Comparison of ENCODE assay signal across 8 cellular contexts in the genomic region with DNA sequence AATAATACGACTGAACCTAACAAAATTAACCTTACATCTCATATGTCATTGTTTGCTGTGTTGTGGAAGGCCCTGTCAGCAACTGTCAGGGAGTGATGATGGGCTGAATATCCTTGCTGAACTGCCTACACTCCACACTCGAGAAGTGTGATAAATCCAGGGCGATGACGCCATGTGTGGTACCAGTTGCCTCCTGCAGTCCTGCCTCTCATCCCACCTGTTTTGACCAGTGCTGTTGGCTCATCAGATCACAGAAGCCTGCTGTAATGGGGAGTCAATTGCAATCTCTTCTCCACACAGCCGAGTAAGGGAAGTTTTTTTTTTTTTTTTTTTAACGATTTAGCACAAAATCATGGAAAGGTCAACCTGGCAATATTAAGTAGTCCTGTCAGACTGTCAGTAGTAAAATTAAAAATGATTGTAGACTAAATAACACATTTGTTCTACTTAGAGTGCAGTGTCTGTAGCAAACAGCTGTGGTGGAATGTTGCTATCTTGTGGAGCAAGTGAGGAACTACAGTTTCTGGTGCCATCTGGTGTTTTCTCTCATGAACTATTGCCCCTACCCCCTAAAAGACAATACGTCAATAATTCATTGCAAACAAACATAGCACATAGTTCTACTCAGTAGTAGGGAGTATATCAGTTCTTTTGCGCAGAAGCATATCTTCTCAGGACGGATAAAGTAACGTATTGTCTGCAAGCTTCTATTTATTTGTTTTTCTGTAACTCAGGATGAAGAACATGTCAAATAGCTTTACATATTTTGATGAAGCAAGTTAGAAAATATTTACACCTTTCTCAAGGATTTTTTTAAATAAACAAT.
DNase-seq lines count a peak whose midpoint lies in the region; ATAC-seq and TF ChIP-seq lines count a peak whose summit lies in the region.

No MANE protein-coding gene starts in this region.

- no peaks in the 10 kb centered on the region for H3K9me3 ChIP-seq in colonic mucosa

- CTCF ChIA-PET in HEK293T (lab: Yijun Ruan, JAX) = interaction anchor here (0.6 kb wide), 1 partner anchor 1004 kb away, joined by 4 read pairs; no protein-coding TSS in a partner anchor

- intact Hi-C loops in colonic mucosa (cut with DNase I) = loop anchor here (10.0 kb wide), 2 partner anchors 326 to 626 kb away; no protein-coding TSS in a partner anchor

- H3K4me3 ChIP-seq in colonic mucosa = no peak overlapping the region

- H3K27ac ChIP-seq in colonic mucosa = no peak overlapping the region

- no peak for ATAC-seq in GM21786 (IDR thresholded peaks at IDR 0.05; ENCODE audit: unreplicated experiment)

- H3K27me3 ChIP-seq in colonic mucosa = no peaks in the 10 kb centered on the region

- DNase-seq in ACHN = peak; percentile 68
- peak; percentile 42 for DNase-seq in HEK293T (ENCODE audit: extremely low spot score)
- DNase-seq in RKO (ENCODE audit: low spot score) = peak; percentile 58
- peak; percentile 35 for DNase-seq in iPS-NIHi11 (ENCODE audit: low spot score)
- no peak for DNase-seq in HK-2 (ENCODE audit: unreplicated experiment)
- DNase-seq in activated CD4-positive, alpha-beta T cell treated with anti-CD3 and anti-CD28 coated beads for 48 hours = no peak
- no peak for DNase-seq in colonic mucosa

- H3K36me3 ChIP-seq in colonic mucosa = no peaks in the 10 kb centered on the region

- no peak for TF ChIP-seq CTCF in colonic mucosa (IDR thresholded peaks at IDR 0.05)

- H3K9ac ChIP-seq in colonic mucosa (ENCODE audit: low read depth in 2 of 2, low read length in 2 of 2) = no peak overlapping the region

- in situ Hi-C loops in ACHN (cut with HindIII; ENCODE audit: low pct_ligation_motif_present, low pct_unique_long_range_greater_than_20kb, low sequenced_read_pairs) = no loop called here

- POLR2A ChIA-PET in HEK293T (lab: Yijun Ruan, JAX) = no interaction called here

- H3K4me1 ChIP-seq in colonic mucosa = no peaks in the 10 kb centered on the region

TF ChIP-seq in HEK293T, 16 proteins besides CTCF, POLR2A, EP300 and RAD21:
- TF ChIP-seq LEF1 (IDR thresholded peaks at IDR 0.05; ENCODE audit: borderline replicate concordance) = no peak
- no peak for TF ChIP-seq FOXM1 (IDR thresholded peaks at IDR 0.05; ENCODE audit: borderline replicate concordance)
- no peak for TF ChIP-seq CTBP1 (IDR thresholded peaks at IDR 0.05; ENCODE audit: borderline replicate concordance)
- TF ChIP-seq ZNF384 (IDR thresholded peaks at IDR 0.05) = no peak
- no peak for TF ChIP-seq SP1 (IDR thresholded peaks at IDR 0.05)
- no peak for TF ChIP-seq BHLHE40 (IDR thresholded peaks at IDR 0.05; ENCODE audit: borderline replicate concordance)
- TF ChIP-seq NFRKB (IDR thresholded peaks at IDR 0.05) = no peak
- TF ChIP-seq FOXK2 (IDR thresholded peaks at IDR 0.05) = no peak
- no peak for TF ChIP-seq SUZ12 (IDR thresholded peaks at IDR 0.05)
- TF ChIP-seq TARDBP (IDR thresholded peaks at IDR 0.05) = no peak
- TF ChIP-seq, protein P1, sequence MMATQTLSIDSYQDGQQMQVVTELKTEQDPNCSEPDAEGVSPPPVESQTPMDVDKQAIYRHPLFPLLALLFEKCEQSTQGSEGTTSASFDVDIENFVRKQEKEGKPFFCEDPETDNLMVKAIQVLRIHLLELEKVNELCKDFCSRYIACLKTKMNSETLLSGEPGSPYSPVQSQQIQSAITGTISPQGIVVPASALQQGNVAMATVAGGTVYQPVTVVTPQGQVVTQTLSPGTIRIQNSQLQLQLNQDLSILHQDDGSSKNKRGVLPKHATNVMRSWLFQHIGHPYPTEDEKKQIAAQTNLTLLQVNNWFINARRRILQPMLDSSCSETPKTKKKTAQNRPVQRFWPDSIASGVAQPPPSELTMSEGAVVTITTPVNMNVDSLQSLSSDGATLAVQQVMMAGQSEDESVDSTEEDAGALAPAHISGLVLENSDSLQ (IDR thresholded peaks at IDR 0.05) = no peak
- TF ChIP-seq L3MBTL2 (conservative IDR thresholded peaks at IDR 0.05) = no peak
- TF ChIP-seq FOXA1 (IDR thresholded peaks at IDR 0.05) = no peak

Comparison
In these comparisons a context has a peak if more than half of its experiments do, and no peak if none do; other contexts are left out.
1. DNase-seq: peak in ACHN (single experiment), HEK293T (single experiment), RKO (single experiment) and iPS-NIHi11 (single experiment); none in HK-2 (single experiment), activated CD4-positive, alpha-beta T cell treated with anti-CD3 and anti-CD28 coated beads for 48 hours (single experiment) and colonic mucosa (single experiment).